Comparison of ENCODE assay signal across 28 cellular contexts in the genomic region with DNA sequence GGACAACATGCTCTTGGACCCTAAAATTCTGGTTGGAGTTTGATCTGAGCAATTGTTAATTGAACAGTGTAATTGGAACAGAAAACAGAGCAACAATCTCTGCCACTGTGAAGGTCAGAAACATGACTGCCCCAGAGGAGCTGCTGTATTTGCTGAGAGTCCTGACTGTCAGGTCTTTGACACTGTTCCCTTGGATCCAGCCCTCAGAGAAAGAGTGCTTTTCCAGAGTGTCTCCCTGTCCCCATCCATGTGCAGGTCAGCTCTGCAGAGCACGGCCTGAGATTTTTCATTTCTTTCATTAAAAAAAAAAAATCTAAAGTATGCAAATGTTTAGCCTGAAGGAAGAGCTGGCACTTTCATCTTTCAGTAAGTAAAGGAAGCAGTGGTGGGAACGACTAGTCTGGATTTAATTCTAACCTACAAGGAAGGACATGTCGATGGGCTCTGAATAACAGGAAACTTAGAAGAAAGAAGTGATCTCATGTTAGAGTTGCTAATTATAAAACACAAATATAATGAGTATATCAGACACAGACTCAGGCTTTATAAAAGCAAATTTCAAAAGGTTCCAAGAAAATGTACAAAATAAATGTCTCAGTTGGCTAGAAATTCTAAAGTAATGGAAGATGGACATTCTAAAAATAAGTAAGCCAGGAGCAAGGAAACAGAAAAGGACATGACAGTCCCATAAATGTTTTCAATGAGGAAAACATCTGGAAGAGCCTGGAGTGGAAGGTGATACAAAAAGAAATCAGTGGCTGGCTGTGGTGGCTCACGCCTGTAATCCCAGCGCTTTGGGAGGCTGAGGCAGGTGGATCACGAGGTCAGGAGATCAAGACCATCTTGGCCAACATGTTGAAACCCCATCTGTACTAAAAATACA.
"Had no signal": no experiment of that assay in that cellular context is flagged by ENCODE, and none has a peak within 500 bp of the region (broad histone marks: within the 10 kb centered on the region; RNA-seq: fewer than 3 reads in every experiment).

No MANE protein-coding gene starts in this region.

- H3K4me3 ChIP-seq: left lung, lower lobe of right lung, ovary, right atrium auricular region, skin epidermis, stomach, testis, thyroid gland, transverse colon, upper lobe of left lung, vagina had no signal

- H3K27me3 ChIP-seq: left lung, ovary, right atrium auricular region, testis, thyroid gland, transverse colon, upper lobe of left lung, vagina had no signal

- DNase-seq: hypothalamus; immature natural killer cell; kidney; left colon; left lung; lower lobe of right lung; mesendoderm; naive B cell; natural killer cell; ovary; stimulated activated CD4-positive, alpha-beta T cell treated with anti-CD3 and anti-CD28 coated beads, Interleukin-12 subunit alpha, Interleukin-12 subunit beta, amount 100 ng/mL, for 4 hours; stimulated activated CD4-positive, alpha-beta T cell treated with anti-CD3 and anti-CD28 coated beads, Interleukin-15, amount 100 ng/mL, for 24 hours; stimulated activated CD4-positive, alpha-beta T cell treated with anti-CD3 and anti-CD28 coated beads, Interleukin-2, amount 100 ng/mL, for 24 hours; stimulated activated CD4-positive, alpha-beta T cell treated with anti-CD3 and anti-CD28 coated beads, Interleukin-4, amount 100 ng/mL, for 1 hour; stimulated activated naive B cell treated with anti-CD40 and anti-IgM and Interleukin-4, amounts not matched to agents 10 μg/mL and 1 μg/mL and 100 μg/mL, for 72 hours; stimulated activated naive CD8-positive, alpha-beta T cell treated with anti-CD3 and anti-CD28 coated beads, Interleukin-15, Interleukin-2, amounts not matched to agents 100 U/mL and 50 U/mL, for 24 hours; stomach; testis; thyroid gland; transverse colon; upper lobe of left lung had no signal

- H3K4me1 Mint-ChIP-seq: immature natural killer cell; mesothelial cell of epicardium; naive B cell; natural killer cell; stimulated activated naive B cell treated with anti-CD40 and anti-IgM and Interleukin-4, amounts not matched to agents 10 μg/mL and 1 μg/mL and 100 μg/mL, for 72 hours had no signal

- FAIRE-seq: islet of Langerhans, kidney had no signal

- H3K27ac Mint-ChIP-seq: immature natural killer cell; mesothelial cell of epicardium; naive B cell; natural killer cell; progenitor cell of endocrine pancreas; stimulated activated naive B cell treated with anti-CD40 and anti-IgM and Interleukin-4, amounts not matched to agents 10 μg/mL and 1 μg/mL and 100 μg/mL, for 72 hours had no signal

- H3K27ac ChIP-seq: left lung, lower lobe of right lung, ovary, right atrium auricular region, skin epidermis, stomach, testis, thyroid gland, transverse colon, upper lobe of left lung, vagina had no signal

- H3K36me3 Mint-ChIP-seq: immature natural killer cell; mesothelial cell of epicardium; naive B cell; natural killer cell; stimulated activated naive B cell treated with anti-CD40 and anti-IgM and Interleukin-4, amounts not matched to agents 10 μg/mL and 1 μg/mL and 100 μg/mL, for 72 hours had no signal

- H3K9me3 ChIP-seq: left lung, lower lobe of right lung, ovary, right atrium auricular region, testis, thyroid gland, transverse colon, upper lobe of left lung, vagina had no signal

- H3K36me3 ChIP-seq: left lung, lower lobe of right lung, ovary, right atrium auricular region, stomach, thyroid gland, transverse colon, upper lobe of left lung, vagina had no signal

- H3K4me1 ChIP-seq: left lung, lower lobe of right lung, stomach, testis, thyroid gland, transverse colon, upper lobe of left lung, vagina had no signal

- H3K4me3 Mint-ChIP-seq: immature natural killer cell; mesothelial cell of epicardium; naive B cell; natural killer cell; stimulated activated naive B cell treated with anti-CD40 and anti-IgM and Interleukin-4, amounts not matched to agents 10 μg/mL and 1 μg/mL and 100 μg/mL, for 72 hours had no signal

- ATAC-seq: left colon; left lung; lower lobe of right lung; natural killer cell; sciatic nerve; stimulated activated naive B cell treated with anti-CD40 and anti-IgM and Interleukin-4, amounts not matched to agents 10 μg/mL and 1 μg/mL and 100 μg/mL, for 72 hours; stimulated activated naive CD8-positive, alpha-beta T cell treated with anti-CD3 and anti-CD28 coated beads, Interleukin-15, Interleukin-2, amounts not matched to agents 100 U/mL and 50 U/mL, for 24 hours had no signal
